ENCODE assay signal across 16 cellular contexts in genomic region chr4:156291317-156291716, GRCh38.
DNase-seq lines count a peak whose midpoint lies in the region; ATAC-seq, FAIRE-seq and TF ChIP-seq lines count a peak whose summit lies in the region.
"Had no signal": no experiment of that assay in that cellular context is flagged by ENCODE, and none has a peak within 500 bp of the region (broad histone marks: within the 10 kb centered on the region; RNA-seq: fewer than 3 reads in every experiment).

No MANE protein-coding gene starts in this region.

- H3K27me3 Mint-ChIP-seq in astrocyte (ENCODE audit: low read depth, unreplicated experiment) = no peaks in the 10 kb centered on the region

- H3K9ac ChIP-seq in astrocyte (ENCODE audit: low read length) = peak overlapping the region; percentile 59
- H3K9ac ChIP-seq: BLaER1 treated with 17β-estradiol and CSF1 and Interleukin-3, amounts not matched to agents 10 nM and 100 nM had no signal

- H3K36me3 ChIP-seq in ACC112 (ENCODE audit: insufficient read depth, low read length) = no peaks in the 10 kb centered on the region
- no peaks in the 10 kb centered on the region for H3K36me3 ChIP-seq in astrocyte (ENCODE audit: insufficient read depth, low read length)
- H3K36me3 ChIP-seq: BLaER1 treated with 17β-estradiol and CSF1 and Interleukin-3, amounts not matched to agents 10 nM and 100 nM; uterus had no signal

- H3K4me1 Mint-ChIP-seq in astrocyte (ENCODE audit: low read depth, unreplicated experiment) = peaks cover 40% of the 10 kb centered on the region

- no peaks in the 10 kb centered on the region for H4K20me1 ChIP-seq in astrocyte (ENCODE audit: insufficient read depth, low read length)
- H4K20me1 ChIP-seq: BLaER1 treated with 17β-estradiol and CSF1 and Interleukin-3, amounts not matched to agents 10 nM and 100 nM had no signal

- no peak for TF ChIP-seq CTCF in astrocyte (IDR thresholded peaks at IDR 0.05; ENCODE audit: insufficient read depth, low read depth, low read length)

- H3K36me3 Mint-ChIP-seq in astrocyte (ENCODE audit: low read depth, unreplicated experiment) = no peaks in the 10 kb centered on the region

- intact Hi-C loops in Right ventricle myocardium superior (cut with DNase I) = no loop called here

- H3K4me1 ChIP-seq in ACC112 (ENCODE audit: control insufficient read depth, insufficient read depth, low read length, unreplicated experiment) (peaks cover 32% of the 10 kb centered on the region), astrocyte (ENCODE audit: insufficient read depth, low read length) (peaks cover 27% of the 10 kb centered on the region)
- H3K4me1 ChIP-seq: psoas muscle, uterus had no signal

- ATAC-seq in Right ventricle myocardium superior (ENCODE audit: poor library complexity) (no peak), HG03432 (IDR thresholded peaks at IDR 0.05; ENCODE audit: unreplicated experiment) (no peak)
- ATAC-seq: psoas muscle had no signal

- no peaks in the 10 kb centered on the region for H3K9me3 ChIP-seq in astrocyte (ENCODE audit: insufficient read depth, low read depth, low read length)
- H3K9me3 ChIP-seq: BLaER1 treated with 17β-estradiol and CSF1 and Interleukin-3, amounts not matched to agents 10 nM and 100 nM; psoas muscle; uterus had no signal

- peak overlapping the region; percentile 51 for H3K27ac ChIP-seq in ACC112 (ENCODE audit: low read depth, low read length)
- H3K27ac ChIP-seq in astrocyte (ENCODE audit: low read depth, low read length) = peak overlapping the region; percentile 65
- H3K27ac ChIP-seq: BLaER1 treated with 17β-estradiol and CSF1 and Interleukin-3, amounts not matched to agents 10 nM and 100 nM; epithelial cell of prostate; psoas muscle; uterus had no signal

- H2AFZ ChIP-seq in ACC112 (ENCODE audit: low read length, unreplicated experiment) = no peak overlapping the region
- no peak overlapping the region for H2AFZ ChIP-seq in astrocyte (ENCODE audit: low read depth, low read length)

- peak overlapping the region; percentile 41 for H3K4me2 ChIP-seq in astrocyte (ENCODE audit: low read length)
- H3K4me2 ChIP-seq: BLaER1 treated with 17β-estradiol and CSF1 and Interleukin-3, amounts not matched to agents 10 nM and 100 nM had no signal

- H3K79me2 ChIP-seq in ACC112 (ENCODE audit: control insufficient read depth, insufficient read depth, low read length, unreplicated experiment) (no peaks in the 10 kb centered on the region), astrocyte (ENCODE audit: insufficient read depth, low read length) (no peaks in the 10 kb centered on the region)

- FAIRE-seq in astrocyte (lab: Jason Lieb, UNC) = peak; percentile 91

- H3K27me3 ChIP-seq in ACC112 (ENCODE audit: insufficient read depth, low read length) (no peaks in the 10 kb centered on the region), astrocyte (ENCODE audit: insufficient read depth, low read length) (no peaks in the 10 kb centered on the region)
- H3K27me3 ChIP-seq: BLaER1 treated with 17β-estradiol and CSF1 and Interleukin-3, amounts not matched to agents 10 nM and 100 nM; uterus had no signal

- no peak overlapping the region for H3K4me3 Mint-ChIP-seq in astrocyte (ENCODE audit: unreplicated experiment)

- H3K27ac Mint-ChIP-seq in astrocyte (ENCODE audit: unreplicated experiment) = peak overlapping the region; percentile 91

- H3K4me3 ChIP-seq in ACC112 (ENCODE audit: low read depth, low read length) (no peak overlapping the region), astrocyte (ENCODE audit: insufficient read depth, low read depth, low read length) (no peak overlapping the region)
- H3K4me3 ChIP-seq: BLaER1 treated with 17β-estradiol and CSF1 and Interleukin-3, amounts not matched to agents 10 nM and 100 nM; psoas muscle; uterus had no signal

- DNase-seq in HS-5 (ENCODE audit: low read depth) = peak; percentile 57
- peak; percentile 93 for DNase-seq in astrocyte (ENCODE audit: low read depth)
- peak; percentile 59 for DNase-seq in kidney tubule cell (ENCODE audit: low spot score)
- DNase-seq in Right ventricle myocardium superior = no peak
- no peak for DNase-seq in NCI-H1930 (lab: John Stamatoyannopoulos, UW)
- no peak for DNase-seq in OCI-M2 (lab: John Stamatoyannopoulos, UW; ENCODE audit: unreplicated experiment)
- DNase-seq: activated CD8-positive, alpha-beta memory T cell treated with anti-CD3 and anti-CD28 coated beads for 24 hours; activated gamma-delta T cell; NCI-H1092; NCI-H446; psoas muscle; uterus had no signal

- peaks cover 6% of the 10 kb centered on the region for H3K9me3 Mint-ChIP-seq in astrocyte (ENCODE audit: unreplicated experiment)

Comparison
In these comparisons a context has a peak if more than half of its experiments do, and no peak if none do; other contexts are left out.
1. DNase-seq: peak in HS-5 (single experiment), astrocyte (single experiment) and kidney tubule cell (single experiment); none in Right ventricle myocardium superior (single experiment), NCI-H1930 (0 of 2) and OCI-M2 (single experiment).